In the genomic region with DNA sequence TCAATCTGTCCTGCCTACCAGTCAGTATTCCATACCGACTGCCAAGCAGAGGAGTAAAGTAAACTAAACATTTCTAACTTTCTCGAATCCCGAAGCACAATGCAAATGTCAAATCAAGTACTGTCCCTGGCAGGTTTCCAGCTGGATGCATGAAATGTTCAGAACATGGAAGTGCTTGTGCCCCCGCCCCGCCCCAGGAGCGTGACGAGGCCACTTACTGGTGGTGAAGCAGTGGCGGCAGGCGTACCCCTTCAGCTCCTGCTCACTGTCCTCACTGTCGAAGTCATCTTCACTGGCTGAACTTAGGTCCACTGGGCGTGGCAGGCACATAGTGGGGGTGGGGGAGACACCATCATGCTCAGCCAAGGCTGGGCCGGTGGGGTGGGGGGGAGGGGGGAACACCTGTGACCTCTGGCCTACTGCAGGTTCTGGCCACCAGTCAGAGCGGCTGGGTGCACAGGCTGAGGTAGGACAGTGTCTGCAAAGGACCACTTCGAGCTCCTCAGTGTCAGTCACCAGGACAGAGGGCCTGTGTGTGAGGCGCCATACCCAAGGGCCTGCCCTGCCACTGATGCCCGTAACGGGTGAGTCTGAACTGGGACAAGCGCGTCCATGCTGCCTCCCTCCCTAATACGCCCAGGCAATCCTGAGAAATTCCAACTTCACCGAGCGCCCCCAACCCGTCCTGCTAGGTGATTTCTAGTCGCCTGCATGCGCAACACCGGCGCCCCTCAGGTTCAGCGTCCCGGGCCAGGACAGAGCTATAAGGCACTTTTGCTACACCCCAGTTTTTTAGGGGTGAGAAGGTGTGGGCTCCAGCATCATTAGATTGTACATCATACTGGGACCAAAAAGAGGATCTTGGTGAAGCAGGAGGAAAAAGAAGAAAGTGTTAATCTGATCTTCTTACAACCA, we compare ENCODE assay signal across 12 cellular contexts. TPM values are rescaled to one million over a fixed set of nuclear protein-coding genes. Genes with fewer than 3 reads are reported as not detected.
DNase-seq lines count a peak whose midpoint lies in the region; ATAC-seq and TF ChIP-seq lines count a peak whose summit lies in the region.
"Had no signal": no experiment of that assay in that cellular context is flagged by ENCODE, and none has a peak within 500 bp of the region (broad histone marks: within the 10 kb centered on the region; RNA-seq: fewer than 3 reads in every experiment).

No MANE protein-coding gene starts in this region.

- ATAC-seq in HG03571 (IDR thresholded peaks at IDR 0.05; ENCODE audit: unreplicated experiment) = no peak

- no peak for TF ChIP-seq CTCF in VCaP (conservative IDR thresholded peaks at IDR 0.05)
- no peak for TF ChIP-seq CTCF in glutamatergic neuron (IDR thresholded peaks at IDR 0.05; ENCODE audit: partially characterized antibody, unreplicated experiment)
- no peak for TF ChIP-seq CTCF in nephron progenitor cell (IDR thresholded peaks at IDR 0.05)
- TF ChIP-seq CTCF in tibial nerve (IDR thresholded peaks at IDR 0.05) = no peak

- H3K4me3 Mint-ChIP-seq in glutamatergic neuron (ENCODE audit: unreplicated experiment) = no peak overlapping the region
- no peak overlapping the region for H3K4me3 Mint-ChIP-seq in nephron progenitor cell
- H3K4me3 Mint-ChIP-seq: T-helper 1 cell treated with Interleukin-12 subunit alpha and Interleukin-12 subunit beta and Interleukin-4 antibody, amounts not matched to agents 30 μg/mL and 1 μg/mL, for 36 hours had no signal

- 64 to 78% methylated on average over 20 to 25 of the region's 29 CpGs for WGBS in tibial nerve, 2 donors

- no peaks in the 10 kb centered on the region for H3K27me3 ChIP-seq in tibial nerve
- H3K27me3 ChIP-seq: BLaER1 treated with 17β-estradiol and CSF1 and Interleukin-3, amounts not matched to agents 10 nM and 100 nM; neutrophil had no signal

- peaks cover 13 to 61% (median 16%) of the 10 kb centered on the region in 3 donors for H3K36me3 ChIP-seq in tibial nerve

- H3K27ac ChIP-seq in VCaP = peak overlapping the region; percentile 28; the same call in 1 of the 2 replicates
- peak overlapping the region in 3 of 4 donors; percentile 59 to 79 (median 73) for H3K27ac ChIP-seq in tibial nerve
- H3K27ac ChIP-seq: neutrophil had no signal

- H3K4me3 ChIP-seq in tibial nerve = no peak overlapping the region
- H3K4me3 ChIP-seq: BLaER1 treated with 17β-estradiol and CSF1 and Interleukin-3, amounts not matched to agents 10 nM and 100 nM had no signal

- H3K36me3 Mint-ChIP-seq in glutamatergic neuron (ENCODE audit: unreplicated experiment) (peaks cover 5% of the 10 kb centered on the region), nephron progenitor cell (ENCODE audit: low read depth) (peaks cover 30% of the 10 kb centered on the region)

- H3K9me3 Mint-ChIP-seq in glutamatergic neuron (ENCODE audit: unreplicated experiment) (peaks cover 31% of the 10 kb centered on the region), nephron progenitor cell (no peaks in the 10 kb centered on the region)
- H3K9me3 Mint-ChIP-seq: T-helper 1 cell treated with Interleukin-12 subunit alpha and Interleukin-12 subunit beta and Interleukin-4 antibody, amounts not matched to agents 30 μg/mL and 1 μg/mL, for 36 hours had no signal

- peaks cover 0 to 84% (median 33%) of the 10 kb centered on the region in 4 donors for H3K4me1 ChIP-seq in tibial nerve

- TF ChIP-seq POLR2A in tibial nerve (IDR thresholded peaks at IDR 0.05) = no peak

- peak overlapping the region; percentile 4 for H3K27ac Mint-ChIP-seq in glutamatergic neuron (ENCODE audit: unreplicated experiment)
- peak overlapping the region; percentile 76 for H3K27ac Mint-ChIP-seq in nephron progenitor cell
- H3K27ac Mint-ChIP-seq: T-helper 1 cell treated with Interleukin-12 subunit alpha and Interleukin-12 subunit beta and Interleukin-4 antibody, amounts not matched to agents 30 μg/mL and 1 μg/mL, for 36 hours had no signal

- DNase-seq in glutamatergic neuron (no peak), nephron progenitor cell (no peak), tibial nerve (ENCODE audit: low spot score in 2 of 2) (no peak), mesenteric fat pad (ENCODE audit: low spot score) (no peak), NCI-H2029 (lab: John Stamatoyannopoulos, UW) (no peak)
- DNase-seq: activated effector memory CD4-positive, alpha-beta T cell treated with Interleukin-2 at 50 U/mL for 16 hours; NCI-H524 treated with DMSO at 0.1 percent for 48 hours had no signal

- peak in 1 of 2 donors; percentile 60 for TF ChIP-seq EP300 in tibial nerve (IDR thresholded peaks at IDR 0.05)

- no peaks in the 10 kb centered on the region for H3K9me3 ChIP-seq in tibial nerve
- H3K9me3 ChIP-seq: BLaER1 treated with 17β-estradiol and CSF1 and Interleukin-3, amounts not matched to agents 10 nM and 100 nM; neutrophil had no signal

- peaks cover 22% of the 10 kb centered on the region for H3K27me3 Mint-ChIP-seq in glutamatergic neuron (ENCODE audit: unreplicated experiment)
- peaks cover 4% of the 10 kb centered on the region for H3K27me3 Mint-ChIP-seq in nephron progenitor cell (ENCODE audit: low read depth, poor library complexity)

- peaks cover 42% of the 10 kb centered on the region for H3K4me1 Mint-ChIP-seq in glutamatergic neuron (ENCODE audit: low read depth, unreplicated experiment)
- H3K4me1 Mint-ChIP-seq in nephron progenitor cell = peaks cover 76% of the 10 kb centered on the region

RNA-seq across cellular contexts. Expression of gene SLC45A1, which starts 46.9 kb away (rescaled TPM):
- total RNA-seq in glutamatergic neuron (ENCODE audit: unreplicated experiment) (6.1 TPM), tibial nerve (10 to 100 TPM in 1 of 4 donors, 1 to 10 TPM in 3; 5.4 to 15.1 (median 7.6) TPM), mesenteric fat pad (2.0 TPM)
